2 cellular contexts compared by ENCODE assay signal in the genomic region with DNA sequence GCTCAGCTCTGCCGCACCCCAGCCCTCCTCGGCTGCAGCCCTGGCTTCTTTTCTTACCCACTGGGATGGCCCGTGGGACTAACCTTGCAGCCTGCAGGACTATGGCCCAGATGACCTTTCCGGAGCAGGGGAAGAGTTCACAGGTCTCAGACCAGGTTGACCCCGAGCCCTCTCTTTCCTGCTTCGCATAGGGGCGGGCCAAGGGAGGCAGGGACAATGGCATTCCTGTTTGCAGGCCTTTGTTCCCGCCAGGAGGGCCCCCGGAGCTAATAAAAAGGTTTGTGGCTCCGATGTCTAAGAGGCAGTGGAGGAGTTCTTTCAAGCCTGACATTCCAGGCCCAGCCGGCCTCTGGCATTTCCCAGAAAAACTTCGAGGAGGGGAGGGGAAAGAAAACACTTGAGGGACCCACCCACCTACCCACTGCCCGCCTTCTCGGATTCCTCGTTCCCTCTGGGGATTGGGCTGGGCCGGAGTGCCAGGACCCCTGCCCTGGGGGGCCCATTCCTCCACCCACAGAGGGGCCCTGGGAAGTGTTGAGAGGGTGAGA.
TF ChIP-seq lines count a peak whose summit lies in the region.

No MANE protein-coding gene starts in this region.

TF ChIP-seq in IMR-90, 13 proteins besides CTCF, POLR2A, EP300 and RAD21:
- no peak for TF ChIP-seq RFX5 (IDR thresholded peaks at IDR 0.05; ENCODE audit: low read depth, low read length)
- TF ChIP-seq NFE2L2 (IDR thresholded peaks at IDR 0.05; ENCODE audit: low read depth, low read length), result no peak
- TF ChIP-seq RCOR1 (IDR thresholded peaks at IDR 0.05; ENCODE audit: insufficient replicate concordance, low read length), result no peak
- TF ChIP-seq MAZ (IDR thresholded peaks at IDR 0.05; ENCODE audit: borderline replicate concordance, low read depth, low read length), result no peak
- no peak for TF ChIP-seq USF2 (IDR thresholded peaks at IDR 0.05; ENCODE audit: low read depth, low read length)
- no peak for TF ChIP-seq SMC3 (IDR thresholded peaks at IDR 0.05; ENCODE audit: low read depth, low read length)
- no peak for TF ChIP-seq FOS (IDR thresholded peaks at IDR 0.05; ENCODE audit: low read depth, low read length)

TF ChIP-seq in HepG2, 621 proteins besides CTCF, POLR2A, EP300 and RAD21 (continues in another document):
- TF ChIP-seq ZNF740 (CRISPR knock-in tag; IDR thresholded peaks at IDR 0.05) (no peak), MED1 (CRISPR knock-in tag; IDR thresholded peaks at IDR 0.05) (0 out of 2 replicates have a peak, but pooled peaks have one; percentile 27), ZSCAN12 (CRISPR knock-in tag; IDR thresholded peaks at IDR 0.05) (no peak), HMG20B (CRISPR knock-in tag; conservative IDR thresholded peaks at IDR 0.05) (peak; percentile 66; the same call in 1 of the 2 replicates), MYC (CRISPR knock-in tag; IDR thresholded peaks at IDR 0.05; ENCODE audit: borderline replicate concordance) (no peak), ZNF772 (CRISPR knock-in tag; IDR thresholded peaks at IDR 0.05) (0 out of 2 replicates have a peak, but pooled peaks have one; percentile 42), CCAR2 (optimal IDR thresholded peaks at IDR 0.05; ENCODE audit: low read depth, low read length) (no peak), SPEN (CRISPR knock-in tag; IDR thresholded peaks at IDR 0.05; ENCODE audit: low read depth) (no peak), SETDB1 (CRISPR knock-in tag; IDR thresholded peaks at IDR 0.05; ENCODE audit: borderline replicate concordance) (no peak), NCOR1 (IDR thresholded peaks at IDR 0.05; ENCODE audit: borderline replicate concordance, low read length) (no peak; the same call in 1 of the 2 replicates), KDM4B (CRISPR knock-in tag; IDR thresholded peaks at IDR 0.05) (no peak), TBP (CRISPR knock-in tag; IDR thresholded peaks at IDR 0.05) (no peak), ZNF75D (CRISPR knock-in tag; IDR thresholded peaks at IDR 0.05; ENCODE audit: borderline replicate concordance) (no peak), NR2F2 (IDR thresholded peaks at IDR 0.05; ENCODE audit: borderline replicate concordance, low read depth) (peak; percentile 91), KMT2A (CRISPR knock-in tag; IDR thresholded peaks at IDR 0.05) (no peak), HDAC2 (CRISPR knock-in tag; IDR thresholded peaks at IDR 0.05) (peak; percentile 50), TBX2 (CRISPR knock-in tag; IDR thresholded peaks at IDR 0.05; ENCODE audit: borderline replicate concordance) (peak; percentile 70; the same call in 1 of the 2 replicates), ZNF180 (CRISPR knock-in tag; IDR thresholded peaks at IDR 0.05; ENCODE audit: borderline replicate concordance, low read depth) (no peak), AGO1 (IDR thresholded peaks at IDR 0.05; ENCODE audit: low read depth, low read length, poor library complexity, severe bottlenecking) (peak; percentile 9), MIER3 (CRISPR knock-in tag; IDR thresholded peaks at IDR 0.05; ENCODE audit: borderline replicate concordance) (no peak), SP5 (CRISPR knock-in tag; IDR thresholded peaks at IDR 0.05; ENCODE audit: borderline replicate concordance, low read depth) (peak; percentile 91), ZNF879 (CRISPR knock-in tag; IDR thresholded peaks at IDR 0.05) (no peak), SOX6 (IDR thresholded peaks at IDR 0.05) (no peak), SOX6 (CRISPR knock-in tag; IDR thresholded peaks at IDR 0.05) (peak; percentile 99), ZNF224 (CRISPR knock-in tag; IDR thresholded peaks at IDR 0.05) (peak; percentile 75; the same call in 1 of the 2 replicates), ZNF275 (CRISPR knock-in tag; IDR thresholded peaks at IDR 0.05; ENCODE audit: borderline replicate concordance) (no peak), ZNF878 (CRISPR knock-in tag; IDR thresholded peaks at IDR 0.05) (no peak), POLR2AphosphoS2 (IDR thresholded peaks at IDR 0.05; ENCODE audit: low read depth, low read length) (no peak), GATAD2A (CRISPR knock-in tag; IDR thresholded peaks at IDR 0.05) (peak; percentile 71), HOXA3 (CRISPR knock-in tag; IDR thresholded peaks at IDR 0.05) (0 out of 2 replicates have a peak, but pooled peaks have one; percentile 48), ZBTB42 (CRISPR knock-in tag; IDR thresholded peaks at IDR 0.05) (no peak), PPARG (CRISPR knock-in tag; conservative IDR thresholded peaks at IDR 0.05) (0 out of 2 replicates have a peak, but pooled peaks have one; percentile 22), TEAD3 (CRISPR knock-in tag; optimal IDR thresholded peaks at IDR 0.05; ENCODE audit: borderline replicate concordance) (peak; percentile 79), RELA (CRISPR knock-in tag; IDR thresholded peaks at IDR 0.05) (no peak), ZNF331 (CRISPR knock-in tag; IDR thresholded peaks at IDR 0.05) (no peak), CREM (IDR thresholded peaks at IDR 0.05) (no peak), CREM (CRISPR knock-in tag; IDR thresholded peaks at IDR 0.05) (no peak), FIP1L1 (IDR thresholded peaks at IDR 0.05; ENCODE audit: borderline replicate concordance, insufficient read depth, low read depth, low read length) (no peak), PHB2 (IDR thresholded peaks at IDR 0.05; ENCODE audit: partially characterized antibody) (no peak), AHDC1 (CRISPR knock-in tag; IDR thresholded peaks at IDR 0.05; ENCODE audit: borderline replicate concordance) (peak; percentile 42; the same call in 1 of the 2 replicates), ZNF605 (CRISPR knock-in tag; IDR thresholded peaks at IDR 0.05) (peak; percentile 25; the same call in 1 of the 2 replicates), NFRKB (IDR thresholded peaks at IDR 0.05) (no peak), ZFP82 (CRISPR knock-in tag; IDR thresholded peaks at IDR 0.05; ENCODE audit: borderline replicate concordance) (peak; percentile 81; the same call in 1 of the 2 replicates), ETV5 (CRISPR knock-in tag; IDR thresholded peaks at IDR 0.05; ENCODE audit: borderline replicate concordance) (peak; percentile 50; the same call in 1 of the 2 replicates), RARA (CRISPR knock-in tag; IDR thresholded peaks at IDR 0.05) (peak; percentile 95), NR2F1 (CRISPR knock-in tag; IDR thresholded peaks at IDR 0.05) (peak; percentile 80 to 91), ZNF788 (CRISPR knock-in tag; IDR thresholded peaks at IDR 0.05; ENCODE audit: borderline replicate concordance) (peak; percentile 42; the same call in 1 of the 2 replicates), ZFX (CRISPR knock-in tag; IDR thresholded peaks at IDR 0.05; ENCODE audit: low read depth) (0 out of 2 replicates have a peak, but pooled peaks have one; percentile 35)
- TF ChIP-seq, protein P1, sequence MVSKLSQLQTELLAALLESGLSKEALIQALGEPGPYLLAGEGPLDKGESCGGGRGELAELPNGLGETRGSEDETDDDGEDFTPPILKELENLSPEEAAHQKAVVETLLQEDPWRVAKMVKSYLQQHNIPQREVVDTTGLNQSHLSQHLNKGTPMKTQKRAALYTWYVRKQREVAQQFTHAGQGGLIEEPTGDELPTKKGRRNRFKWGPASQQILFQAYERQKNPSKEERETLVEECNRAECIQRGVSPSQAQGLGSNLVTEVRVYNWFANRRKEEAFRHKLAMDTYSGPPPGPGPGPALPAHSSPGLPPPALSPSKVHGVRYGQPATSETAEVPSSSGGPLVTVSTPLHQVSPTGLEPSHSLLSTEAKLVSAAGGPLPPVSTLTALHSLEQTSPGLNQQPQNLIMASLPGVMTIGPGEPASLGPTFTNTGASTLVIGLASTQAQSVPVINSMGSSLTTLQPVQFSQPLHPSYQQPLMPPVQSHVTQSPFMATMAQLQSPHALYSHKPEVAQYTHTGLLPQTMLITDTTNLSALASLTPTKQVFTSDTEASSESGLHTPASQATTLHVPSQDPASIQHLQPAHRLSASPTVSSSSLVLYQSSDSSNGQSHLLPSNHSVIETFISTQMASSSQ (IDR thresholded peaks at IDR 0.05; ENCODE audit: low read depth), result no peak
- TF ChIP-seq, protein P1 (CRISPR knock-in tag; IDR thresholded peaks at IDR 0.05; ENCODE audit: borderline replicate concordance), result no peak
- TF ChIP-seq, protein P2, sequence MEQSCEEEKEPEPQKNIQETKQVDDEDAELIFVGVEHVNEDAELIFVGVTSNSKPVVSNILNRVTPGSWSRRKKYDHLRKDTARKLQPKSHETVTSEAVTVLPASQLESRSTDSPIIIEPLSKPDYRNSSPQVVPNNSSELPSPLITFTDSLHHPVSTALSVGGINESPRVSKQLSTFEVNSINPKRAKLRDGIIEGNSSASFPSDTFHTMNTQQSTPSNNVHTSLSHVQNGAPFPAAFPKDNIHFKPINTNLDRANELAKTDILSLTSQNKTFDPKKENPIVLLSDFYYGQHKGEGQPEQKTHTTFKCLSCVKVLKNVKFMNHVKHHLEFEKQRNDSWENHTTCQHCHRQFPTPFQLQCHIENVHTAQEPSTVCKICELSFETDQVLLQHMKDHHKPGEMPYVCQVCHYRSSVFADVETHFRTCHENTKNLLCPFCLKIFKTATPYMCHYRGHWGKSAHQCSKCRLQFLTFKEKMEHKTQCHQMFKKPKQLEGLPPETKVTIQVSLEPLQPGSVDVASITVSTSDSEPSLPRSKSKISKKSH (CRISPR knock-in tag; IDR thresholded peaks at IDR 0.05; ENCODE audit: borderline replicate concordance), result peak; percentile 57; the same call in 1 of the 2 replicates
- TF ChIP-seq, protein P3, sequence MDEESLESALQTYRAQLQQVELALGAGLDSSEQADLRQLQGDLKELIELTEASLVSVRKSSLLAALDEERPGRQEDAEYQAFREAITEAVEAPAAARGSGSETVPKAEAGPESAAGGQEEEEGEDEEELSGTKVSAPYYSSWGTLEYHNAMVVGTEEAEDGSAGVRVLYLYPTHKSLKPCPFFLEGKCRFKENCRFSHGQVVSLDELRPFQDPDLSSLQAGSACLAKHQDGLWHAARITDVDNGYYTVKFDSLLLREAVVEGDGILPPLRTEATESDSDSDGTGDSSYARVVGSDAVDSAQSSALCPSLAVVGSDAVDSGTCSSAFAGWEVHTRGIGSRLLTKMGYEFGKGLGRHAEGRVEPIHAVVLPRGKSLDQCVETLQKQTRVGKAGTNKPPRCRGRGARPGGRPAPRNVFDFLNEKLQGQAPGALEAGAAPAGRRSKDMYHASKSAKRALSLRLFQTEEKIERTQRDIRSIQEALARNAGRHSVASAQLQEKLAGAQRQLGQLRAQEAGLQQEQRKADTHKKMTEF (CRISPR knock-in tag; IDR thresholded peaks at IDR 0.05), result no peak
